Comparison of ENCODE assay signal across 9 cellular contexts in the genomic region with DNA sequence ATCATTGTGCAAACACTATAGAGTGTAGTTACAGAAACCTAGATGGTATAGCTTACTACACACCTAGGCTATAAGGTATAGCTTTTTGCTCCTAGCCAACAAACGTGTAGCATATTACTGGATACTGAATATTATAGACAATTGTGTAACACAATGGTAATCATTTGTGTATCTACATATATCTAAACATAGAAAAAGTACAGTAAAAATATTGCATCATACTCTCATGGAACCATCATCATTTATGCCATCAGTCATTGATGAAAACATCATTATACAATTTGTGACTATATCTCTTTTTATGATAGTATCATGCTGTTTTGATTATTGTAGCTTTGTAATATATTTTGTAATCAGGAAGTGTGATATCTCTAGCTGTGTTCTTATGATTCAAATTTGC. TPM values are rescaled to one million over a fixed set of nuclear protein-coding genes. Genes with fewer than 3 reads are reported as not detected.
"Had no signal": no experiment of that assay in that cellular context is flagged by ENCODE, and none has a peak within 500 bp of the region (broad histone marks: within the 10 kb centered on the region; RNA-seq: fewer than 3 reads in every experiment).

No MANE protein-coding gene starts in this region.

- DNase-seq: GDM1, GF-D8 had no signal

- ATAC-seq: GM12878 had no signal

- FAIRE-seq: G401.6, GM12878, GM12891, GM12892, GM18507, GM19239 had no signal

- H3K4me3 ChIP-seq: GM12878 had no signal

RNA-seq across cellular contexts. Expression of gene HCRTR2, which starts 21.0 kb away (rescaled TPM):
- total RNA-seq: G401, GM12878 had no signal
- polyA plus RNA-seq: GM12878 had no signal
